In the genomic region with DNA sequence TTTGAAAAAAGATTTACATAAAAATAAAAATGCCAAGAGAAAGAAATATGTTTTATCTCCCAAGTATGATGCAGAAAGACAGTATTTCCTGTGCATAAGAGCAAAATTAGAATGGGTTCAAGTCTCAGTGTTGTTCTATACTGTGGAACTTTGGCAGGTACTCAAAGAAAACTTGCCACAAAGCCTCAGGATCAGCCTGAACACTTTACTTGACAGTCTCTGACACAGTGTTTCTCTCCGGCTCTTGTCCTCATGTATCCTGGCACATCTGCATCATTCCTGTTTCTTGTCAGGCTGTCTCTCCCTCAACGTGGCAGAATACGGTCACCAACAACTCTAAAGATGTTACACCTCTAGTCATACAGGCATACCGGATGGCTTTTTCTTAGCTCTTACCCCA, we compare ENCODE assay signal across 19 cellular contexts.
DNase-seq lines count a peak whose midpoint lies in the region; ATAC-seq and TF ChIP-seq lines count a peak whose summit lies in the region.
"Had no signal": no experiment of that assay in that cellular context is flagged by ENCODE, and none has a peak within 500 bp of the region (broad histone marks: within the 10 kb centered on the region; RNA-seq: fewer than 3 reads in every experiment).

No MANE protein-coding gene starts in this region.

- no peak for TF ChIP-seq POLR2A in testis (IDR thresholded peaks at IDR 0.05)

- H3K4me1 ChIP-seq in OCI-LY1 (ENCODE audit: insufficient read depth, low read length, severe bottlenecking) (peaks cover 82% of the 10 kb centered on the region), skeletal muscle satellite cell (ENCODE audit: control insufficient read depth, insufficient read depth, low read length) (peaks cover 27% of the 10 kb centered on the region), testis (peaks cover 8% of the 10 kb centered on the region)
- H3K4me1 ChIP-seq: thyroid gland had no signal

- H3K27ac ChIP-seq in OCI-LY1 (ENCODE audit: low read depth, low read length, poor library complexity, severe bottlenecking) (peak overlapping the region; percentile 89), testis (no peak overlapping the region)
- H3K27ac ChIP-seq: ovary, thyroid gland had no signal

- no peak overlapping the region for H2AFZ ChIP-seq in OCI-LY1 (ENCODE audit: low read length)

- H3K9ac ChIP-seq in OCI-LY1 (ENCODE audit: low read length) (peak overlapping the region; percentile 54), skeletal muscle satellite cell (ENCODE audit: low read depth, low read length) (no peak overlapping the region)

- H3K9me2 ChIP-seq in OCI-LY1 (ENCODE audit: low read depth, low read length) = no peaks in the 10 kb centered on the region

- DNase-seq in astrocyte of the hippocampus (ENCODE audit: low read depth, low spot score) = peak; percentile 32
- no peak for DNase-seq in left cardiac atrium
- DNase-seq in middle frontal gyrus (ENCODE audit: extremely low spot score, low spot score) = no peak
- no peak for DNase-seq in testis
- DNase-seq: activated CD4-positive, CD25-positive, alpha-beta regulatory T cell treated with anti-CD3 and anti-CD28 coated beads, Interleukin-2, amount 50 U/mL, for 72 hours; activated T-cell treated with anti-CD3 and anti-CD28 coated beads, Interleukin-2, amount 50 U/mL, for 1 hour; CD4-positive, alpha-beta memory T cell; dermis blood vessel endothelial cell; DMS 273 treated with DMSO at 0.1 percent for 48 hours; glutamatergic neuron; MG63; PC-3; stimulated activated CD4-positive, alpha-beta T cell treated with anti-CD3 and anti-CD28 coated beads, Interleukin-4, amount 100 ng/mL, for 4 hours; stimulated activated naive CD4-positive, alpha-beta T cell treated with Interleukin-2 at 50 U/mL for 16 hours had no signal

- ATAC-seq in left cardiac atrium = peak; percentile 32 to 75
- no peak for ATAC-seq in HG03097 (IDR thresholded peaks at IDR 0.05; ENCODE audit: low FRiP score, unreplicated experiment)

- 64 to 78% methylated on average over 4 of the region's 4 CpGs for WGBS in testis, 2 donors

- no peak for TF ChIP-seq CTCF in OCI-LY1 (IDR thresholded peaks at IDR 0.05; ENCODE audit: low read length)
- no peak for TF ChIP-seq CTCF in testis (IDR thresholded peaks at IDR 0.05)

- peaks cover 9% of the 10 kb centered on the region; the same call in 1 of the 2 replicates for H3F3A ChIP-seq in OCI-LY1 (ENCODE audit: insufficient read depth, low read length)

- H3K36me3 ChIP-seq in OCI-LY1 (ENCODE audit: insufficient read depth, low read length) (peaks cover 22% of the 10 kb centered on the region), skeletal muscle satellite cell (ENCODE audit: insufficient read depth, low read length) (no peaks in the 10 kb centered on the region), testis (ENCODE audit: low read depth, missing control alignments) (no peaks in the 10 kb centered on the region)
- H3K36me3 ChIP-seq: MG63, ovary, thyroid gland had no signal

- intact Hi-C loops in left cardiac atrium (cut with DNase I) (loop anchor here in 1 of 2 donors (5.0 to 10.0 kb wide), 5 partner anchors 154 to 601 kb away; a partner anchor contains a TSS), testis (cut with DNase I; ENCODE audit: low total_unique reads) (loop anchor here (10.0 kb wide), 1 partner anchor 604 kb away; no protein-coding TSS in a partner anchor)

- peaks cover 14% of the 10 kb centered on the region for H3K79me2 ChIP-seq in OCI-LY1 (ENCODE audit: insufficient read depth, low read length)

- H3K27me3 ChIP-seq in OCI-LY1 (ENCODE audit: insufficient read depth, low read length) (no peaks in the 10 kb centered on the region), skeletal muscle satellite cell (ENCODE audit: control insufficient read depth, insufficient read depth, low read length) (no peaks in the 10 kb centered on the region), testis (no peaks in the 10 kb centered on the region)
- H3K27me3 ChIP-seq: MG63, ovary, thyroid gland had no signal

- no peaks in the 10 kb centered on the region for H3K9me3 ChIP-seq in OCI-LY1 (ENCODE audit: low read length)
- no peaks in the 10 kb centered on the region for H3K9me3 ChIP-seq in skeletal muscle satellite cell (replicated peaks; ENCODE audit: low read length)
- no peaks in the 10 kb centered on the region for H3K9me3 ChIP-seq in testis
- H3K9me3 ChIP-seq: MG63, ovary, thyroid gland had no signal

- no peaks in the 10 kb centered on the region for H4K20me1 ChIP-seq in OCI-LY1 (ENCODE audit: insufficient read depth, low read length)

- H3K4me3 ChIP-seq in OCI-LY1 (ENCODE audit: low read depth, low read length, poor library complexity, severe bottlenecking) (no peak overlapping the region), skeletal muscle satellite cell (ENCODE audit: low read length) (no peak overlapping the region), testis (no peak overlapping the region)
- H3K4me3 ChIP-seq: MG63, ovary, thyroid gland had no signal

- peak overlapping the region; percentile 22; the same call in 1 of the 2 replicates for H3K4me2 ChIP-seq in OCI-LY1 (ENCODE audit: low read length)
- H3K4me2 ChIP-seq in skeletal muscle satellite cell (ENCODE audit: low read length) = peak overlapping the region; percentile 17
